ENCODE assay signal across 8 cellular contexts in the genomic region with DNA sequence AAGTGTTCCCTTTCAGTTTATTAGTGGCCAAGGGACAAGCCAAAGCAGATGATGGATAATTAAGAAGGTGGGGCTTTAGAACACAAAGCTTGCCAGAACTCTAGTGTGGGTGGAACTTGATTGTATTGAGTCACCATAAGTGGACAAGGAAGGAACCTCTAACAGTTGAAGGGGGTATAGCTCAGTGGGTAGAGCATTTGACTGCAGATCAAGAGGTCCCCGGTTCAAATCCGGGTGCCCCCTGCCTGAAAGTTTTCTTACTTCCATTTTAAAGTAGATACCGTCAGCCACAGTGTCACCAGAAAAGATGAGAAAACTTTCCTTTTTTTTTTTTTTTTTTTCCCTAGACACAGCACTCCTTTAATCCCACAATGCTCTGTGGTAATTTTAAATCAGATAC.
A peak's percentile ranks its signal among the peaks of the same experiment; 100 is the strongest.
DNase-seq lines count a peak whose midpoint lies in the region; ATAC-seq, FAIRE-seq and TF ChIP-seq lines count a peak whose summit lies in the region.
"Not testable (repeated sequence)": the region's sequence is repeated elsewhere in the genome, so short reads cannot be mapped to it uniquely, and the experiment has no call there.

No MANE protein-coding gene starts in this region.

- H3K9me3 ChIP-seq in BE2C; GM23248 (ENCODE audit: low read depth); K562 (replicated peaks; ENCODE audit: control insufficient read depth, insufficient read depth, low read depth, low read length): not testable (repeated sequence)

- POLR2A ChIA-PET in K562 (lab: Yijun Ruan, JAX), result interaction anchor here (0.6 kb wide), 1 partner anchor 218 kb away, joined by 4 read pairs; no protein-coding TSS in a partner anchor

- not testable (repeated sequence) for TF ChIP-seq CTCF in BE2C (IDR thresholded peaks at IDR 0.05; ENCODE audit: low read depth, low read length); K562 (IDR thresholded peaks at IDR 0.05 in 2 of 3, conservative IDR thresholded peaks at IDR 0.05 in 1 of 3; ENCODE audit: insufficient read depth in 2 of 3, low read depth in 1 of 3, low read length in 3 of 3); foreskin keratinocyte (conservative IDR thresholded peaks at IDR 0.05)

- not testable (repeated sequence) for H3K36me3 ChIP-seq in BE2C; GM23248 (ENCODE audit: low read depth); K562 (ENCODE audit: control insufficient read depth, insufficient read depth, low read length)

- H3F3A ChIP-seq in GM23248 (ENCODE audit: insufficient read depth), result not testable (repeated sequence)

- 29 to 33% methylated on average over 3 of the region's 3 CpGs for WGBS in GM23248 (ENCODE audit: low coverage in 1 of 2, low lambda C conversion rate in 2 of 2, missing lambda C conversion rate in 2 of 2), 2 experiments
- 0% methylated on average over 3 of the region's 3 CpGs for WGBS in K562 (ENCODE audit: insufficient coverage, low coverage, missing lambda C conversion rate)

- not testable (repeated sequence) for FAIRE-seq in K562 (lab: Jason Lieb, UNC)

- H3K9me1 ChIP-seq in K562 (ENCODE audit: control insufficient read depth, insufficient read depth, low read length), result not testable (repeated sequence)

- H2AFZ ChIP-seq in GM23248; K562 (ENCODE audit: low read depth, low read length): not testable (repeated sequence)

- CTCF ChIA-PET in K562 (lab: Yijun Ruan, JAX; ENCODE audit: low intra/inter-chr PET ratio), result not testable (repeated sequence)

- H3K9ac ChIP-seq in GM23248; K562 (ENCODE audit: insufficient read depth in 1 of 2, low read depth in 2 of 2, low read length in 2 of 2): not testable (repeated sequence)

- in situ Hi-C loops in GM23248 (cut with MboI); K562 (cut with MboI): not testable (repeated sequence)

- not testable (repeated sequence) for TF ChIP-seq EP300 in K562 (IDR thresholded peaks at IDR 0.05; ENCODE audit: low read length)

- ATAC-seq in K562, result not testable (repeated sequence)
- ATAC-seq in foreskin keratinocyte, result peak; percentile 16

- TF ChIP-seq POLR2A in K562 (conservative IDR thresholded peaks at IDR 0.05), result not testable (repeated sequence)

- BruUV-seq in K562 (replicated peaks; lab: Mats Ljungman, UMichigan), result not testable (repeated sequence)

- not testable (repeated sequence) for H3K4me2 ChIP-seq in GM23248 (ENCODE audit: unreplicated experiment)
- peak overlapping the region; percentile 21; the same call in 1 of the 2 replicates for H3K4me2 ChIP-seq in K562 (ENCODE audit: insufficient read depth, low read length)

- not testable (repeated sequence) for TF ChIP-seq RAD21 in K562 (CRISPR knock-in tag; conservative IDR thresholded peaks at IDR 0.05 in 1 of 2, IDR thresholded peaks at IDR 0.05 in 1 of 2)

- not testable (repeated sequence) for H3K27me3 ChIP-seq in BE2C; GM23248 (replicated peaks; ENCODE audit: insufficient read depth); K562 (ENCODE audit: control insufficient read depth in 2 of 2, insufficient read depth in 2 of 2, low read length in 2 of 2); foreskin keratinocyte

- intact Hi-C loops in K562 (cut with micrococcal nuclease), result not testable (repeated sequence)

- not testable (repeated sequence) for H3K79me2 ChIP-seq in GM23248 (ENCODE audit: insufficient read depth); K562 (ENCODE audit: control insufficient read depth, insufficient read depth, low read length)

- DNase-seq in BE2C, result peak; percentile 46
- peak; percentile 56 for DNase-seq in GM23248
- DNase-seq in LHCN-M2 (ENCODE audit: low read depth), result peak; percentile 8
- DNase-seq in OCI-M1 (lab: John Stamatoyannopoulos, UW), result peak; percentile 23
- peak; percentile 11 for DNase-seq in UCSD-AML1 (lab: John Stamatoyannopoulos, UW; ENCODE audit: unreplicated experiment)
- DNase-seq in K562 (ENCODE audit: extremely low read depth in 1 of 4, low spot score in 3 of 4), result peak; percentile 22 to 28 (median 27)
- DNase-seq in foreskin keratinocyte, result peak in 1 of 2 donors; percentile 6
- peak; percentile 36 for DNase-seq in stimulated activated CD8-positive, alpha-beta memory T cell treated with anti-CD3 and anti-CD28 coated beads, Interleukin-4, amount 100 ng/mL, for 48 hours

- H4K20me1 ChIP-seq in GM23248 (ENCODE audit: insufficient read depth); K562 (replicated peaks; ENCODE audit: control insufficient read depth, insufficient read depth, low read length): not testable (repeated sequence)

- H3K4me1 ChIP-seq in BE2C; GM23248 (ENCODE audit: insufficient read depth); K562 (replicated peaks in 1 of 2; ENCODE audit: control insufficient read depth in 2 of 2, insufficient read depth in 2 of 2, low read length in 2 of 2); foreskin keratinocyte: not testable (repeated sequence)

- H3K27ac ChIP-seq in GM23248; K562 (ENCODE audit: extremely low read depth, low read depth, low read length); foreskin keratinocyte: not testable (repeated sequence)

- H3K4me3 ChIP-seq in BE2C (ENCODE audit: low read depth, low read length); GM23248; K562: not testable (repeated sequence)

- H3K9me2 ChIP-seq in GM23248 (ENCODE audit: insufficient read depth), result not testable (repeated sequence)

TF ChIP-seq in K562, 482 proteins besides CTCF, POLR2A, EP300 and RAD21 (continues in another document):
- TF ChIP-seq POLR3A (IDR thresholded peaks at IDR 0.05; ENCODE audit: borderline replicate concordance, extremely low read depth, insufficient read depth, insufficient read length), result peak; percentile 79
- peak; percentile 99 for TF ChIP-seq POLR2H (tag; IDR thresholded peaks at IDR 0.05; ENCODE audit: low read depth)
- peak; percentile 93 for TF ChIP-seq TBP (optimal IDR thresholded peaks at IDR 0.05; ENCODE audit: low read depth, low read length)
- TF ChIP-seq NFIC (IDR thresholded peaks at IDR 0.05), result peak; percentile 26; the same call in 1 of the 2 replicates
- 0 out of 2 replicates have a peak, but pooled peaks have one; percentile 45 for TF ChIP-seq ZNF134 (CRISPR knock-in tag; conservative IDR thresholded peaks at IDR 0.05)
- TF ChIP-seq EGR1 (conservative IDR thresholded peaks at IDR 0.05), result peak; percentile 29; the same call in 1 of the 2 replicates
- TF ChIP-seq, protein P1, sequence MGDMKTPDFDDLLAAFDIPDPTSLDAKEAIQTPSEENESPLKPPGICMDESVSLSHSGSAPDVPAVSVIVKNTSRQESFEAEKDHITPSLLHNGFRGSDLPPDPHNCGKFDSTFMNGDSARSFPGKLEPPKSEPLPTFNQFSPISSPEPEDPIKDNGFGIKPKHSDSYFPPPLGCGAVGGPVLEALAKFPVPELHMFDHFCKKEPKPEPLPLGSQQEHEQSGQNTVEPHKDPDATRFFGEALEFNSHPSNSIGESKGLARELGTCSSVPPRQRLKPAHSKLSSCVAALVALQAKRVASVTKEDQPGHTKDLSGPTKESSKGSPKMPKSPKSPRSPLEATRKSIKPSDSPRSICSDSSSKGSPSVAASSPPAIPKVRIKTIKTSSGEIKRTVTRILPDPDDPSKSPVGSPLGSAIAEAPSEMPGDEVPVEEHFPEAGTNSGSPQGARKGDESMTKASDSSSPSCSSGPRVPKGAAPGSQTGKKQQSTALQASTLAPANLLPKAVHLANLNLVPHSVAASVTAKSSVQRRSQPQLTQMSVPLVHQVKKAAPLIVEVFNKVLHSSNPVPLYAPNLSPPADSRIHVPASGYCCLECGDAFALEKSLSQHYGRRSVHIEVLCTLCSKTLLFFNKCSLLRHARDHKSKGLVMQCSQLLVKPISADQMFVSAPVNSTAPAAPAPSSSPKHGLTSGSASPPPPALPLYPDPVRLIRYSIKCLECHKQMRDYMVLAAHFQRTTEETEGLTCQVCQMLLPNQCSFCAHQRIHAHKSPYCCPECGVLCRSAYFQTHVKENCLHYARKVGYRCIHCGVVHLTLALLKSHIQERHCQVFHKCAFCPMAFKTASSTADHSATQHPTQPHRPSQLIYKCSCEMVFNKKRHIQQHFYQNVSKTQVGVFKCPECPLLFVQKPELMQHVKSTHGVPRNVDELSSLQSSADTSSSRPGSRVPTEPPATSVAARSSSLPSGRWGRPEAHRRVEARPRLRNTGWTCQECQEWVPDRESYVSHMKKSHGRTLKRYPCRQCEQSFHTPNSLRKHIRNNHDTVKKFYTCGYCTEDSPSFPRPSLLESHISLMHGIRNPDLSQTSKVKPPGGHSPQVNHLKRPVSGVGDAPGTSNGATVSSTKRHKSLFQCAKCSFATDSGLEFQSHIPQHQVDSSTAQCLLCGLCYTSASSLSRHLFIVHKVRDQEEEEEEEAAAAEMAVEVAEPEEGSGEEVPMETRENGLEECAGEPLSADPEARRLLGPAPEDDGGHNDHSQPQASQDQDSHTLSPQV (IDR thresholded peaks at IDR 0.05), result 0 out of 2 replicates have a peak, but pooled peaks have one; percentile 41
